ENCODE assay signal across 26 cellular contexts in genomic region chr14:72305555-72305954, GRCh38.
DNase-seq lines count a peak whose midpoint lies in the region; ATAC-seq, FAIRE-seq and TF ChIP-seq lines count a peak whose summit lies in the region.
"Had no signal": no experiment of that assay in that cellular context is flagged by ENCODE, and none has a peak within 500 bp of the region (broad histone marks: within the 10 kb centered on the region; RNA-seq: fewer than 3 reads in every experiment).

No MANE protein-coding gene starts in this region.

- H3K9me3 ChIP-seq in GM12878 (replicated peaks; ENCODE audit: control insufficient read depth, insufficient read depth, low read length) (no peaks in the 10 kb centered on the region; the same call in 1 of the 3 replicates), MG63 (no peaks in the 10 kb centered on the region)
- H3K9me3 ChIP-seq: A549, BE2C had no signal

- no peak overlapping the region for H3K4me2 ChIP-seq in GM12878 (ENCODE audit: control insufficient read depth, insufficient read depth)
- H3K4me2 ChIP-seq: A549; BLaER1 treated with 17β-estradiol and CSF1 and Interleukin-3, amounts not matched to agents 10 nM and 100 nM had no signal

- FAIRE-seq in GM12878 (lab: Jason Lieb, UNC): no peak
- FAIRE-seq: A549, D721Med, GM19239, H1 had no signal

- peak; percentile 77 to 79 for ATAC-seq in activated T-cell treated with anti-CD3 and anti-CD28 coated beads, Interleukin-2, amount 50 U/mL, for 72 hours (replicated peaks in 1 of 2)
- ATAC-seq in stimulated activated naive CD8-positive, alpha-beta T cell treated with anti-CD3 and anti-CD28 coated beads, Interleukin-15, amount 100 ng/mL, for 72 hours: peak; percentile 33
- no peak for ATAC-seq in stimulated activated naive CD8-positive, alpha-beta T cell treated with anti-CD3 and anti-CD28 coated beads, Interleukin-15, Interleukin-2, amounts not matched to agents 100 U/mL and 50 U/mL, for 24 hours
- ATAC-seq in GM12878: peak; percentile 49
- ATAC-seq: A549 had no signal

- no TSS peak for BruUV-seq in GM12878 (replicated peaks; lab: Mats Ljungman, UMichigan)

- H3K4me3 Mint-ChIP-seq in activated T-cell treated with anti-CD3 and anti-CD28 coated beads, Interleukin-2, amount 50 U/mL, for 72 hours: no peak overlapping the region
- no peak overlapping the region for H3K4me3 Mint-ChIP-seq in stimulated activated naive CD8-positive, alpha-beta T cell treated with anti-CD3 and anti-CD28 coated beads, Interleukin-15, amount 100 ng/mL, for 72 hours
- H3K4me3 Mint-ChIP-seq: CD14-positive monocyte; CD4-positive, alpha-beta T cell; CD8-positive, alpha-beta memory T cell had no signal

- no peak for TF ChIP-seq EP300 in GM12878 (IDR thresholded peaks at IDR 0.05; ENCODE audit: borderline replicate concordance in 1 of 2, control insufficient read depth in 1 of 2, low read depth in 2 of 2, low read length in 2 of 2)

- no peaks in the 10 kb centered on the region for H3K27me3 ChIP-seq in GM12878 (replicated peaks in 1 of 2; ENCODE audit: control insufficient read depth in 2 of 2, insufficient read depth in 2 of 2, low read length in 1 of 2)
- H3K27me3 ChIP-seq in MG63: no peaks in the 10 kb centered on the region

- no peaks in the 10 kb centered on the region for H3K36me3 ChIP-seq in GM12878 (ENCODE audit: control insufficient read depth in 2 of 2, insufficient read depth in 2 of 2, low read length in 1 of 2)
- no peaks in the 10 kb centered on the region for H3K36me3 ChIP-seq in MG63
- H3K36me3 ChIP-seq: BE2C; BLaER1 treated with 17β-estradiol and CSF1 and Interleukin-3, amounts not matched to agents 10 nM and 100 nM had no signal

- POLR2A ChIA-PET in GM12878 (lab: Charles Lee): no interaction called here

- no peaks in the 10 kb centered on the region for H4K20me1 ChIP-seq in GM12878 (ENCODE audit: control insufficient read depth, insufficient read depth)
- H4K20me1 ChIP-seq: BLaER1 treated with 17β-estradiol and CSF1 and Interleukin-3, amounts not matched to agents 10 nM and 100 nM had no signal

- RAD21 ChIA-PET in GM12878 (lab: Charles Lee; ENCODE audit: unreplicated experiment): no interaction called here

- SMC1A ChIA-PET in GM12878 (lab: Charles Lee; ENCODE audit: uncharacterized antibody, unreplicated experiment): interaction anchor here (0.9 kb wide), 1 partner anchor 12 kb away, joined by 3 read pairs; no protein-coding TSS in a partner anchor

- DNase-seq in activated T-cell treated with anti-CD3 and anti-CD28 coated beads, Interleukin-2, amount 50 U/mL, for 72 hours: no peak
- no peak for DNase-seq in activated T-cell treated with anti-CD3 and anti-CD28 coated beads, Interleukin-2, amount 50 U/mL, for 48 hours
- no peak for DNase-seq in stimulated activated naive CD8-positive, alpha-beta T cell treated with anti-CD3 and anti-CD28 coated beads, Interleukin-15, amount 100 ng/mL, for 72 hours
- no peak for DNase-seq in stimulated activated naive CD8-positive, alpha-beta T cell treated with anti-CD3 and anti-CD28 coated beads, Interleukin-15, Interleukin-2, amounts not matched to agents 100 U/mL and 50 U/mL, for 24 hours
- DNase-seq in GM12878 (ENCODE audit: low read depth, low spot score) (no peak), NCI-H146 (lab: John Stamatoyannopoulos, UW) (no peak), MG63 (no peak)
- DNase-seq: 8988T; ACHN; AML-193; BE2C; CD4-positive, alpha-beta T cell; CD8-positive, alpha-beta memory T cell; DMS 273 treated with DMSO at 0.1 percent for 48 hours; DMS79; EL; GDM1; GM23248; H7; HCEC 1CT had no signal

- H2AFZ ChIP-seq in GM12878 (ENCODE audit: control insufficient read depth, low read depth, low read length): no peak overlapping the region
- H2AFZ ChIP-seq: GM23248 had no signal

- intact Hi-C loops in GM12878 (cut with micrococcal nuclease; ENCODE audit: unreplicated experiment): no loop called here

- H3K4me3 ChIP-seq in GM12878 (no peak overlapping the region), MG63 (no peak overlapping the region)
- H3K4me3 ChIP-seq: A549; BLaER1 treated with 17β-estradiol and CSF1 and Interleukin-3, amounts not matched to agents 10 nM and 100 nM; GM23248 had no signal

- no peaks in the 10 kb centered on the region for H3K4me1 ChIP-seq in GM12878 (ENCODE audit: control insufficient read depth, insufficient read depth, low read length)
- H3K4me1 ChIP-seq: A549; BE2C; BLaER1 treated with 17β-estradiol and CSF1 and Interleukin-3, amounts not matched to agents 10 nM and 100 nM had no signal

- peaks cover 11% of the 10 kb centered on the region for H3K4me1 Mint-ChIP-seq in activated T-cell treated with anti-CD3 and anti-CD28 coated beads, Interleukin-2, amount 50 U/mL, for 72 hours (ENCODE audit: low read depth)
- no peaks in the 10 kb centered on the region for H3K4me1 Mint-ChIP-seq in stimulated activated naive CD8-positive, alpha-beta T cell treated with anti-CD3 and anti-CD28 coated beads, Interleukin-15, amount 100 ng/mL, for 72 hours
- H3K4me1 Mint-ChIP-seq: CD14-positive monocyte; CD8-positive, alpha-beta memory T cell had no signal

- peaks cover 42% of the 10 kb centered on the region for H3K27me3 Mint-ChIP-seq in activated T-cell treated with anti-CD3 and anti-CD28 coated beads, Interleukin-2, amount 50 U/mL, for 72 hours (ENCODE audit: low read depth)
- H3K27me3 Mint-ChIP-seq in stimulated activated naive CD8-positive, alpha-beta T cell treated with anti-CD3 and anti-CD28 coated beads, Interleukin-15, amount 100 ng/mL, for 72 hours: peaks cover 57% of the 10 kb centered on the region

- no peak for TF ChIP-seq CTCF in GM12878 (IDR thresholded peaks at IDR 0.05 in 2 of 3, conservative IDR thresholded peaks at IDR 0.05 in 1 of 3; ENCODE audit: control insufficient read depth in 2 of 3, extremely low read depth in 1 of 3, insufficient read depth in 1 of 3, low read depth in 3 of 3, low read length in 3 of 3)

- H3K9me3 Mint-ChIP-seq in activated T-cell treated with anti-CD3 and anti-CD28 coated beads, Interleukin-2, amount 50 U/mL, for 72 hours: peaks cover 10 to 12% of the 10 kb centered on the region in 2 donors
- H3K9me3 Mint-ChIP-seq in stimulated activated naive CD8-positive, alpha-beta T cell treated with anti-CD3 and anti-CD28 coated beads, Interleukin-15, amount 100 ng/mL, for 72 hours: peaks cover 17 to 23% of the 10 kb centered on the region in 2 donors

- TF ChIP-seq POLR2A in GM12878 (IDR thresholded peaks at IDR 0.05; ENCODE audit: low read depth, low read length): no peak

- peaks cover 3 to 8% of the 10 kb centered on the region in 2 donors for H3K36me3 Mint-ChIP-seq in activated T-cell treated with anti-CD3 and anti-CD28 coated beads, Interleukin-2, amount 50 U/mL, for 72 hours (ENCODE audit: insufficient read depth in 2 of 2)
- H3K36me3 Mint-ChIP-seq: CD14-positive monocyte had no signal

- in situ Hi-C loops in GM12878 (cut with MboI): no loop called here

- TF ChIP-seq RAD21 in GM12878 (IDR thresholded peaks at IDR 0.05; ENCODE audit: insufficient read depth, low read depth, low read length): no peak

- no peak overlapping the region for H3K27ac Mint-ChIP-seq in activated T-cell treated with anti-CD3 and anti-CD28 coated beads, Interleukin-2, amount 50 U/mL, for 72 hours
- H3K27ac Mint-ChIP-seq in stimulated activated naive CD8-positive, alpha-beta T cell treated with anti-CD3 and anti-CD28 coated beads, Interleukin-15, amount 100 ng/mL, for 72 hours: no peak overlapping the region
- H3K27ac Mint-ChIP-seq: CD14-positive monocyte; CD4-positive, alpha-beta T cell; CD8-positive, alpha-beta memory T cell had no signal

- CTCF ChIA-PET in GM12878 (lab: Yijun Ruan, JAX): interaction anchor here (1.5 kb wide), 1 partner anchor 16 kb away, joined by 3 read pairs; no protein-coding TSS in a partner anchor

- H3K27ac ChIP-seq in GM12878 (ENCODE audit: control insufficient read depth, insufficient read depth): no peak overlapping the region
- H3K27ac ChIP-seq: A549; BLaER1 treated with 17β-estradiol and CSF1 and Interleukin-3, amounts not matched to agents 10 nM and 100 nM; GM23248 had no signal

- H3K79me2 ChIP-seq in GM12878 (ENCODE audit: control insufficient read depth, insufficient read depth, low read length): no peaks in the 10 kb centered on the region

- H3K9ac ChIP-seq in GM12878 (ENCODE audit: control insufficient read depth, insufficient read depth, low read length): no peak overlapping the region
- H3K9ac ChIP-seq: BLaER1 treated with 17β-estradiol and CSF1 and Interleukin-3, amounts not matched to agents 10 nM and 100 nM; GM23248 had no signal

TF ChIP-seq in GM12878, 131 proteins besides CTCF, POLR2A, EP300 and RAD21:
- TF ChIP-seq JUNB (IDR thresholded peaks at IDR 0.05) (peak; percentile 83), CHD1 (IDR thresholded peaks at IDR 0.05; ENCODE audit: low read depth, low read length) (no peak), TCF7 (IDR thresholded peaks at IDR 0.05; ENCODE audit: borderline replicate concordance) (no peak), MTA2 (IDR thresholded peaks at IDR 0.05; ENCODE audit: low read depth) (no peak), PKNOX1 (IDR thresholded peaks at IDR 0.05) (no peak)
- TF ChIP-seq, protein P1, sequence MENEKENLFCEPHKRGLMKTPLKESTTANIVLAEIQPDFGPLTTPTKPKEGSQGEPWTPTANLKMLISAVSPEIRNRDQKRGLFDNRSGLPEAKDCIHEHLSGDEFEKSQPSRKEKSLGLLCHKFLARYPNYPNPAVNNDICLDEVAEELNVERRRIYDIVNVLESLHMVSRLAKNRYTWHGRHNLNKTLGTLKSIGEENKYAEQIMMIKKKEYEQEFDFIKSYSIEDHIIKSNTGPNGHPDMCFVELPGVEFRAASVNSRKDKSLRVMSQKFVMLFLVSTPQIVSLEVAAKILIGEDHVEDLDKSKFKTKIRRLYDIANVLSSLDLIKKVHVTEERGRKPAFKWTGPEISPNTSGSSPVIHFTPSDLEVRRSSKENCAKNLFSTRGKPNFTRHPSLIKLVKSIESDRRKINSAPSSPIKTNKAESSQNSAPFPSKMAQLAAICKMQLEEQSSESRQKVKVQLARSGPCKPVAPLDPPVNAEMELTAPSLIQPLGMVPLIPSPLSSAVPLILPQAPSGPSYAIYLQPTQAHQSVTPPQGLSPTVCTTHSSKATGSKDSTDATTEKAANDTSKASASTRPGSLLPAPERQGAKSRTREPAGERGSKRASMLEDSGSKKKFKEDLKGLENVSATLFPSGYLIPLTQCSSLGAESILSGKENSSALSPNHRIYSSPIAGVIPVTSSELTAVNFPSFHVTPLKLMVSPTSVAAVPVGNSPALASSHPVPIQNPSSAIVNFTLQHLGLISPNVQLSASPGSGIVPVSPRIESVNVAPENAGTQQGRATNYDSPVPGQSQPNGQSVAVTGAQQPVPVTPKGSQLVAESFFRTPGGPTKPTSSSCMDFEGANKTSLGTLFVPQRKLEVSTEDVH (IDR thresholded peaks at IDR 0.05; ENCODE audit: low read depth, partially characterized antibody): no peak
